In the genomic region with DNA sequence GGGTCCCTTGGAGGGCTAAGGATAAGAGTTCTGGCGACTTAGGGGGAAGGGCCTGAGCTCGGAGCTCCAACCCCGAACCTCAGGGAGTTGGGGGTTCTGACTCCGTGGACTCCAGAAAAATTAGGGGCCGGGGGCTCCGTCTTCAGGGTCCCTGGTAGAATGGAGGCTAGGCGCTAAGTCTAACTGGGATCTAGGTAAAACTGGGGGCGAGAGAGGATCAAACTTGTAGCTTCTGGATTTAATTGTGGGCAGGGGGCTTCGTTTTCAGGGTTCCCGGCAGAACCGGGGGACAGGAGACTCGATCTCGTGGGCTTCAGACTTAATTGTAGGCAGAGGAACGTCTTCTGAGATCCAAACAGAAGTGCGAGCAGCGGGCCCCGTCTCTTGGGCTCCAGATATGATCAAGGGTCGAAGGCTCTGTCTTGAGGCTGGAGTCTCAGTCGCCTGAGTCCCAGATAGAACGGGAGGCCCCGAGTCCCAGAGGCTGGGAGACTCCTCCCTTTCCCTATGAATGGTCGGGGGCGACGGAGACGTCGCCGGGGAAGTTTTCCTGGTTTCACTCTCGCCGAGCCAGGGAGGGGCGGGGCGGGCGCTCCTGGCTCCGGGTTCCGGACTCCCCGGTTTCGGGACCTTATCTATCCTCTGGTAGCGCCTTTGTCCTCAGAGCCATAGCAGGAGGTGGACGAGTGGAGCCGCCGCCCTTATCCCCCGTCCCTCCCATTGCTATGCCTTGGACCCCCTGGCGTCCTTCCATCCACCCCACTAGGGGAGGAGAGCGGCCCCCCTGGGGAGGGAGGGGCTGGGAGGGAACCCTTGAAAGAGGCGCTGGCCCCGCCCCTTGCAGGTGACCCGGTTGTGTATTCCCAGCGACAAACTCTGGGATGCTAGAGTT, we compare ENCODE assay signal across 9 cellular contexts. TPM values are rescaled to one million over a fixed set of nuclear protein-coding genes. Genes with fewer than 3 reads are reported as not detected.
DNase-seq lines count a peak whose midpoint lies in the region; ATAC-seq and TF ChIP-seq lines count a peak whose summit lies in the region.
"Had no signal": no experiment of that assay in that cellular context is flagged by ENCODE, and none has a peak within 500 bp of the region (broad histone marks: within the 10 kb centered on the region; RNA-seq: fewer than 3 reads in every experiment).

No MANE protein-coding gene starts in this region.

- peak overlapping the region; percentile 99 for H3K4me3 ChIP-seq in astrocyte of the spinal cord (ENCODE audit: low read depth, low read length)
- peak overlapping the region; percentile 98 for H3K4me3 ChIP-seq in iPS DF 6.9 (ENCODE audit: low read length)

- no peak for TF ChIP-seq CTCF in astrocyte of the spinal cord (IDR thresholded peaks at IDR 0.05; ENCODE audit: low read depth, low read length)

- WGBS in iPS DF 6.9 (ENCODE audit: insufficient coverage, insufficient read length): no CpG with 5 or more reads among the region's 47 CpGs

- no peaks in the 10 kb centered on the region for H3K9me3 ChIP-seq in iPS DF 6.9 (ENCODE audit: control insufficient read depth, insufficient read depth, low read length)

- in situ Hi-C loops in astrocyte of the spinal cord (cut with HindIII; ENCODE audit: low sequenced_read_pairs): no loop called here

- ATAC-seq in sciatic nerve (peak; percentile 27), GM21526 (IDR thresholded peaks at IDR 0.05; ENCODE audit: low FRiP score, unreplicated experiment) (no peak), GM18868 (IDR thresholded peaks at IDR 0.05; ENCODE audit: unreplicated experiment) (no peak), HG03571 (IDR thresholded peaks at IDR 0.05; ENCODE audit: unreplicated experiment) (no peak)

- H3K27ac ChIP-seq in iPS DF 6.9 (ENCODE audit: low read length): no peak overlapping the region

- DNase-seq in EH (ENCODE audit: low read depth) (peak; percentile 74), NCI-H2196 treated with DMSO at 0.1 percent for 48 hours (lab: John Stamatoyannopoulos, UW; ENCODE audit: unreplicated experiment) (peak; percentile 36), astrocyte of the spinal cord (ENCODE audit: low read depth, low spot score) (peak; percentile 62), iPS DF 6.9 (ENCODE audit: low read depth, low spot score) (no peak), sciatic nerve (ENCODE audit: low spot score) (peak; percentile 88)

- intact Hi-C loops in sciatic nerve (cut with DNase I): no loop called here

- H3K27me3 ChIP-seq in iPS DF 6.9 (ENCODE audit: control insufficient read depth, insufficient read depth, low read length): no peaks in the 10 kb centered on the region

- H3K4me1 ChIP-seq in iPS DF 6.9 (ENCODE audit: control insufficient read depth, insufficient read depth, low read length): peaks cover 6% of the 10 kb centered on the region

- H3K36me3 ChIP-seq in iPS DF 6.9 (ENCODE audit: control insufficient read depth, insufficient read depth, low read length): 0 out of 2 replicates have a peak, but pooled peaks cover 4% of the 10 kb centered on the region

RNA-seq across cellular contexts. Expression of gene NECTIN2, which starts 1.3 kb away (rescaled TPM):
- total RNA-seq in sciatic nerve: 115 TPM

RNA-seq across cellular contexts. Expression of gene BCAM, which starts 38.5 kb away (rescaled TPM):
- 164 TPM for total RNA-seq in sciatic nerve
- total RNA-seq: T-helper 1 cell treated with Interleukin-12 subunit alpha and Interleukin-12 subunit beta and Interleukin-4 antibody, amounts not matched to agents 30 ng/mL and 1 ng/mL, for 36 hours had no signal

RNA-seq across cellular contexts. Expression of gene TOMM40, which starts 43.7 kb away (rescaled TPM):
- 29.1 TPM for total RNA-seq in sciatic nerve

RNA-seq across cellular contexts. Expression of gene APOE, which starts 58.2 kb away (rescaled TPM):
- total RNA-seq in sciatic nerve: 79.3 TPM
